21 cellular contexts compared by ENCODE assay signal in the genomic region with DNA sequence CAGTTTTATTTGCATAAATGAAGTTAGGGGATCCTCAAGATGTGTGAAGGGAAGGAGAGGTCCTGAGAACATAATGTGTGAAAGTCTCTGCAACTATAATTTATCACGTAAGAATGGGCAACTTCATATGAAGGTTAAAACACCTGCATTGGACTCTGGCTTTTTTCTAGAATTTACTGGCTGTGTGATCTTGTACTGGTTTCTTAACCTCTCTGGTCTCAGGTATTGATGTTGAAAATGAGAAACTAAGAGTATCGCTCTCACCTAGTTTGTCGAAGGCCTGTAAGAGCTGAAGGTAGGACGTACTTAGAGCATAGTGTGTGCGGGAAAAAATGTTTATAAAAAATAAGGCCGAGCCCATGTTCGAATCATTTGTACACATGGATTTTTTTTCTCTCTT.
DNase-seq lines count a peak whose midpoint lies in the region; ATAC-seq, FAIRE-seq and TF ChIP-seq lines count a peak whose summit lies in the region.
"Had no signal": no experiment of that assay in that cellular context is flagged by ENCODE, and none has a peak within 500 bp of the region (broad histone marks: within the 10 kb centered on the region; RNA-seq: fewer than 3 reads in every experiment).

No MANE protein-coding gene starts in this region.

- H3K9ac ChIP-seq in K562 (ENCODE audit: insufficient read depth in 1 of 2, low read depth in 2 of 2, low read length in 2 of 2): no peak overlapping the region
- H3K9ac ChIP-seq: BLaER1 had no signal

- H3K36me3 ChIP-seq in K562 (ENCODE audit: control insufficient read depth, insufficient read depth, low read length): no peaks in the 10 kb centered on the region
- H3K36me3 ChIP-seq: BE2C, BLaER1 had no signal

- ATAC-seq in A549 (no peak), K562 (no peak)
- ATAC-seq in naive thymus-derived CD8-positive, alpha-beta T cell: no peak

- peaks cover 19% of the 10 kb centered on the region for H3K4me1 Mint-ChIP-seq in nephron progenitor cell
- H3K4me1 Mint-ChIP-seq in naive thymus-derived CD8-positive, alpha-beta T cell: peaks cover 0 to 2% (median 0%) of the 10 kb centered on the region in 4 donors
- H3K4me1 Mint-ChIP-seq: CD14-positive monocyte; CD8-positive, alpha-beta memory T cell had no signal

- H3K4me2 ChIP-seq in A549 (no peak overlapping the region), K562 (ENCODE audit: insufficient read depth, low read length) (no peak overlapping the region)
- H3K4me2 ChIP-seq: BLaER1 had no signal

- no peaks in the 10 kb centered on the region for H3K36me3 Mint-ChIP-seq in nephron progenitor cell (ENCODE audit: low read depth)
- no peaks in the 10 kb centered on the region for H3K36me3 Mint-ChIP-seq in naive thymus-derived CD8-positive, alpha-beta T cell
- H3K36me3 Mint-ChIP-seq: CD14-positive monocyte; CD4-positive, alpha-beta memory T cell; CD4-positive, CD25-positive, alpha-beta regulatory T cell; CD8-positive, alpha-beta memory T cell had no signal

- H3K4me3 ChIP-seq in A549: no peak overlapping the region
- H3K4me3 ChIP-seq in K562: no peak overlapping the region
- H3K4me3 ChIP-seq: BLaER1 had no signal

- H3K9me3 ChIP-seq in A549 (no peaks in the 10 kb centered on the region), K562 (replicated peaks; ENCODE audit: control insufficient read depth, insufficient read depth, low read depth, low read length) (no peaks in the 10 kb centered on the region)
- H3K9me3 ChIP-seq: BE2C, BLaER1 had no signal

- H3K27ac ChIP-seq in A549 (no peak overlapping the region), K562 (ENCODE audit: extremely low read depth, low read depth, low read length) (no peak overlapping the region)
- H3K27ac ChIP-seq: 22Rv1, BLaER1 had no signal

- CTCF ChIA-PET in A549 (lab: Yijun Ruan, JAX): no interaction called here
- CTCF ChIA-PET in K562 (lab: Yijun Ruan, JAX; ENCODE audit: low intra/inter-chr PET ratio): no interaction called here

- TF ChIP-seq POLR2A in A549 (IDR thresholded peaks at IDR 0.05; ENCODE audit: low read length) (no peak), K562 (conservative IDR thresholded peaks at IDR 0.05) (no peak)

- TF ChIP-seq CTCF in A549 (IDR thresholded peaks at IDR 0.05) (no peak), K562 (IDR thresholded peaks at IDR 0.05 in 2 of 3, conservative IDR thresholded peaks at IDR 0.05 in 1 of 3; ENCODE audit: insufficient read depth in 2 of 3, low read depth in 1 of 3, low read length in 3 of 3) (no peak), nephron progenitor cell (IDR thresholded peaks at IDR 0.05) (no peak)

- 57% methylated on average over 7 of the region's 7 CpGs for WGBS in A549 (ENCODE audit: missing lambda C conversion rate)
- WGBS in K562 (ENCODE audit: insufficient coverage, low coverage, missing lambda C conversion rate): under 1% methylated on average over 7 of the region's 7 CpGs

- no TSS peak for BruUV-seq in K562 (replicated peaks; lab: Mats Ljungman, UMichigan)

- peaks cover under 1% of the 10 kb centered on the region for H3K9me3 Mint-ChIP-seq in nephron progenitor cell
- no peaks in the 10 kb centered on the region for H3K9me3 Mint-ChIP-seq in naive thymus-derived CD8-positive, alpha-beta T cell

- H3K27me3 ChIP-seq in K562 (ENCODE audit: control insufficient read depth in 2 of 2, insufficient read depth in 2 of 2, low read length in 2 of 2): peaks cover 0 to 4% of the 10 kb centered on the region in 2 experiments; a peak in 2 of 5 replicates
- H3K27me3 ChIP-seq: BE2C, BLaER1 had no signal

- POLR2A ChIA-PET in A549 (lab: Yijun Ruan, JAX): no interaction called here
- POLR2A ChIA-PET in K562 (lab: Yijun Ruan, JAX): no interaction called here
- POLR2A ChIA-PET in naive thymus-derived CD8-positive, alpha-beta T cell (lab: Charles Lee): no interaction called here

- H3K9me1 ChIP-seq in K562 (ENCODE audit: control insufficient read depth, insufficient read depth, low read length): no peaks in the 10 kb centered on the region

- no peaks in the 10 kb centered on the region for H4K20me1 ChIP-seq in K562 (replicated peaks; ENCODE audit: control insufficient read depth, insufficient read depth, low read length)
- H4K20me1 ChIP-seq: BLaER1 had no signal

- H3K4me3 Mint-ChIP-seq in nephron progenitor cell: no peak overlapping the region
- H3K4me3 Mint-ChIP-seq in naive thymus-derived CD8-positive, alpha-beta T cell: no peak overlapping the region
- H3K4me3 Mint-ChIP-seq: CD14-positive monocyte; CD4-positive, alpha-beta memory T cell; CD4-positive, CD25-positive, alpha-beta regulatory T cell; CD8-positive, alpha-beta memory T cell had no signal

- no peaks in the 10 kb centered on the region for H3K79me2 ChIP-seq in K562 (ENCODE audit: control insufficient read depth, insufficient read depth, low read length)

- no peak for TF ChIP-seq RAD21 in A549 (conservative IDR thresholded peaks at IDR 0.05 in 1 of 2, IDR thresholded peaks at IDR 0.05 in 1 of 2)
- no peak for TF ChIP-seq RAD21 in K562 (CRISPR knock-in tag; conservative IDR thresholded peaks at IDR 0.05 in 1 of 2, IDR thresholded peaks at IDR 0.05 in 1 of 2)

- no peak for FAIRE-seq in A549 (lab: Jason Lieb, UNC)
- FAIRE-seq in K562 (lab: Jason Lieb, UNC): no peak
- FAIRE-seq: GM12891, GM19239 had no signal

- H3K27me3 Mint-ChIP-seq in nephron progenitor cell (ENCODE audit: low read depth, poor library complexity): no peaks in the 10 kb centered on the region
- peaks cover 4 to 56% (median 26%) of the 10 kb centered on the region in 5 donors for H3K27me3 Mint-ChIP-seq in naive thymus-derived CD8-positive, alpha-beta T cell

- intact Hi-C loops in K562 (cut with micrococcal nuclease): no loop called here

- in situ Hi-C loops in K562 (cut with MboI): no loop called here

- H3K27ac Mint-ChIP-seq in nephron progenitor cell: peak overlapping the region; percentile 44
- no peak overlapping the region for H3K27ac Mint-ChIP-seq in naive thymus-derived CD8-positive, alpha-beta T cell
- H3K27ac Mint-ChIP-seq: CD14-positive monocyte; CD4-positive, alpha-beta memory T cell; CD4-positive, CD25-positive, alpha-beta regulatory T cell; CD8-positive, alpha-beta memory T cell had no signal

- no peaks in the 10 kb centered on the region for H3K4me1 ChIP-seq in A549
- no peaks in the 10 kb centered on the region for H3K4me1 ChIP-seq in K562 (replicated peaks in 1 of 2; ENCODE audit: control insufficient read depth in 2 of 2, insufficient read depth in 2 of 2, low read length in 2 of 2)
- H3K4me1 ChIP-seq: BLaER1 had no signal

- no peak overlapping the region for H2AFZ ChIP-seq in K562 (ENCODE audit: low read depth, low read length)

- TF ChIP-seq EP300 in A549 (IDR thresholded peaks at IDR 0.05) (no peak), K562 (IDR thresholded peaks at IDR 0.05; ENCODE audit: low read length) (no peak)

- no peak for DNase-seq in A549 (ENCODE audit: low read depth in 1 of 2, low spot score in 1 of 2)
- DNase-seq in K562 (ENCODE audit: extremely low read depth in 1 of 4, low spot score in 3 of 4): no peak
- no peak for DNase-seq in nephron progenitor cell
- DNase-seq in naive thymus-derived CD8-positive, alpha-beta T cell: no peak
- DNase-seq in SW480 (ENCODE audit: low spot score): no peak
- DNase-seq: ACHN; BE2C; C1 segment of cervical spinal cord; CD4-positive, alpha-beta memory T cell; CD4-positive, CD25-positive, alpha-beta regulatory T cell; CD8-positive, alpha-beta memory T cell; COR-L47; DMS 273 treated with DMSO at 0.1 percent for 48 hours; DMS153; DMS79 treated with DMSO at 0.1 percent for 48 hours; GF-D8 had no signal

TF ChIP-seq in A549, 52 proteins besides CTCF, POLR2A, EP300 and RAD21:
- TF ChIP-seq ZFP36 (IDR thresholded peaks at IDR 0.05; ENCODE audit: borderline replicate concordance, partially characterized antibody) (peak; percentile 27), CBX2 (IDR thresholded peaks at IDR 0.05; ENCODE audit: borderline replicate concordance, low read depth) (no peak), SMC3 (IDR thresholded peaks at IDR 0.05) (no peak), NR3C1 (IDR thresholded peaks at IDR 0.05) (no peak), KDM5A (IDR thresholded peaks at IDR 0.05) (no peak), FOXS1 (CRISPR knock-in tag; IDR thresholded peaks at IDR 0.05) (no peak), ESRRA (IDR thresholded peaks at IDR 0.05; ENCODE audit: borderline replicate concordance, low read length) (no peak)

TF ChIP-seq in K562, 482 proteins besides CTCF, POLR2A, EP300 and RAD21 (continues in another document):
- TF ChIP-seq, protein P1, sequence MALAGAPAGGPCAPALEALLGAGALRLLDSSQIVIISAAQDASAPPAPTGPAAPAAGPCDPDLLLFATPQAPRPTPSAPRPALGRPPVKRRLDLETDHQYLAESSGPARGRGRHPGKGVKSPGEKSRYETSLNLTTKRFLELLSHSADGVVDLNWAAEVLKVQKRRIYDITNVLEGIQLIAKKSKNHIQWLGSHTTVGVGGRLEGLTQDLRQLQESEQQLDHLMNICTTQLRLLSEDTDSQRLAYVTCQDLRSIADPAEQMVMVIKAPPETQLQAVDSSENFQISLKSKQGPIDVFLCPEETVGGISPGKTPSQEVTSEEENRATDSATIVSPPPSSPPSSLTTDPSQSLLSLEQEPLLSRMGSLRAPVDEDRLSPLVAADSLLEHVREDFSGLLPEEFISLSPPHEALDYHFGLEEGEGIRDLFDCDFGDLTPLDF (CRISPR knock-in tag; IDR thresholded peaks at IDR 0.05): no peak
- TF ChIP-seq SMARCA5 (IDR thresholded peaks at IDR 0.05) (0 out of 2 replicates have a peak, but pooled peaks have one; percentile 30), BCOR (IDR thresholded peaks at IDR 0.05) (peak; percentile 80), SOX6 (IDR thresholded peaks at IDR 0.05) (no peak), GATAD2B (IDR thresholded peaks at IDR 0.05; ENCODE audit: borderline replicate concordance) (no peak), CSDE1 (IDR thresholded peaks at IDR 0.05) (no peak), ARHGAP35 (IDR thresholded peaks at IDR 0.05; ENCODE audit: partially characterized antibody) (no peak), HDAC2 (IDR thresholded peaks at IDR 0.05) (peak; percentile 37; the same call in 1 of the 2 replicates), MYBL2 (IDR thresholded peaks at IDR 0.05; ENCODE audit: low read depth) (no peak), MYBL2 (CRISPR knock-in tag; IDR thresholded peaks at IDR 0.05; ENCODE audit: borderline replicate concordance) (no peak), KDM1A (IDR thresholded peaks at IDR 0.05) (0 out of 4 replicates have a peak, but pooled peaks have one; percentile 19 to 33)
